1 cellular context compared by ENCODE assay signal in the genomic region with DNA sequence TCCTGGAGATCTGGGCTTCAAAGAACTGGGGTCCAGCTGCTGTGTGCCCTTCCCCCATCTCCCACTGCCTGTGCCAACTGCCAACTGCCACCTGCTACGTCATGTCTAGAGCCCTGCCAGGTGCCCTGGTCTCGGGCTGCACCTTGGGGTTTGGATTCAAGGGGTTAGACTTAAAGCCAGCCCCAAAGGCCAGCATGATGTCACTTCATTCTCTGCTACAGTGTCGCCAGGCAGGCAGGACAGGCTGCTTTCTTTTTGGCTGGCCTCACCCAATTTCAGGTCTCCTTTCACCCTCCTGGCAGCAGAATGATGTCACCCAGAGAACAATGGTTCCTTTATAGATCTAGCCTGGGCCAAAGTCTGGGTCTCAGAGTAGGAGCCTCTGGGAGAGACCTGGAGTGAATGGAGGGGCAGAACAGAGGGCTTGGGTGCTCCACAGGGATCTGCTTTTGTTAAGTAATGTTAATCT.
TF ChIP-seq lines count a peak whose summit lies in the region.

No MANE protein-coding gene starts in this region.

TF ChIP-seq in GM23338, 12 proteins besides CTCF, POLR2A, EP300 and RAD21 (continued from another document):
- TF ChIP-seq, protein P1, sequence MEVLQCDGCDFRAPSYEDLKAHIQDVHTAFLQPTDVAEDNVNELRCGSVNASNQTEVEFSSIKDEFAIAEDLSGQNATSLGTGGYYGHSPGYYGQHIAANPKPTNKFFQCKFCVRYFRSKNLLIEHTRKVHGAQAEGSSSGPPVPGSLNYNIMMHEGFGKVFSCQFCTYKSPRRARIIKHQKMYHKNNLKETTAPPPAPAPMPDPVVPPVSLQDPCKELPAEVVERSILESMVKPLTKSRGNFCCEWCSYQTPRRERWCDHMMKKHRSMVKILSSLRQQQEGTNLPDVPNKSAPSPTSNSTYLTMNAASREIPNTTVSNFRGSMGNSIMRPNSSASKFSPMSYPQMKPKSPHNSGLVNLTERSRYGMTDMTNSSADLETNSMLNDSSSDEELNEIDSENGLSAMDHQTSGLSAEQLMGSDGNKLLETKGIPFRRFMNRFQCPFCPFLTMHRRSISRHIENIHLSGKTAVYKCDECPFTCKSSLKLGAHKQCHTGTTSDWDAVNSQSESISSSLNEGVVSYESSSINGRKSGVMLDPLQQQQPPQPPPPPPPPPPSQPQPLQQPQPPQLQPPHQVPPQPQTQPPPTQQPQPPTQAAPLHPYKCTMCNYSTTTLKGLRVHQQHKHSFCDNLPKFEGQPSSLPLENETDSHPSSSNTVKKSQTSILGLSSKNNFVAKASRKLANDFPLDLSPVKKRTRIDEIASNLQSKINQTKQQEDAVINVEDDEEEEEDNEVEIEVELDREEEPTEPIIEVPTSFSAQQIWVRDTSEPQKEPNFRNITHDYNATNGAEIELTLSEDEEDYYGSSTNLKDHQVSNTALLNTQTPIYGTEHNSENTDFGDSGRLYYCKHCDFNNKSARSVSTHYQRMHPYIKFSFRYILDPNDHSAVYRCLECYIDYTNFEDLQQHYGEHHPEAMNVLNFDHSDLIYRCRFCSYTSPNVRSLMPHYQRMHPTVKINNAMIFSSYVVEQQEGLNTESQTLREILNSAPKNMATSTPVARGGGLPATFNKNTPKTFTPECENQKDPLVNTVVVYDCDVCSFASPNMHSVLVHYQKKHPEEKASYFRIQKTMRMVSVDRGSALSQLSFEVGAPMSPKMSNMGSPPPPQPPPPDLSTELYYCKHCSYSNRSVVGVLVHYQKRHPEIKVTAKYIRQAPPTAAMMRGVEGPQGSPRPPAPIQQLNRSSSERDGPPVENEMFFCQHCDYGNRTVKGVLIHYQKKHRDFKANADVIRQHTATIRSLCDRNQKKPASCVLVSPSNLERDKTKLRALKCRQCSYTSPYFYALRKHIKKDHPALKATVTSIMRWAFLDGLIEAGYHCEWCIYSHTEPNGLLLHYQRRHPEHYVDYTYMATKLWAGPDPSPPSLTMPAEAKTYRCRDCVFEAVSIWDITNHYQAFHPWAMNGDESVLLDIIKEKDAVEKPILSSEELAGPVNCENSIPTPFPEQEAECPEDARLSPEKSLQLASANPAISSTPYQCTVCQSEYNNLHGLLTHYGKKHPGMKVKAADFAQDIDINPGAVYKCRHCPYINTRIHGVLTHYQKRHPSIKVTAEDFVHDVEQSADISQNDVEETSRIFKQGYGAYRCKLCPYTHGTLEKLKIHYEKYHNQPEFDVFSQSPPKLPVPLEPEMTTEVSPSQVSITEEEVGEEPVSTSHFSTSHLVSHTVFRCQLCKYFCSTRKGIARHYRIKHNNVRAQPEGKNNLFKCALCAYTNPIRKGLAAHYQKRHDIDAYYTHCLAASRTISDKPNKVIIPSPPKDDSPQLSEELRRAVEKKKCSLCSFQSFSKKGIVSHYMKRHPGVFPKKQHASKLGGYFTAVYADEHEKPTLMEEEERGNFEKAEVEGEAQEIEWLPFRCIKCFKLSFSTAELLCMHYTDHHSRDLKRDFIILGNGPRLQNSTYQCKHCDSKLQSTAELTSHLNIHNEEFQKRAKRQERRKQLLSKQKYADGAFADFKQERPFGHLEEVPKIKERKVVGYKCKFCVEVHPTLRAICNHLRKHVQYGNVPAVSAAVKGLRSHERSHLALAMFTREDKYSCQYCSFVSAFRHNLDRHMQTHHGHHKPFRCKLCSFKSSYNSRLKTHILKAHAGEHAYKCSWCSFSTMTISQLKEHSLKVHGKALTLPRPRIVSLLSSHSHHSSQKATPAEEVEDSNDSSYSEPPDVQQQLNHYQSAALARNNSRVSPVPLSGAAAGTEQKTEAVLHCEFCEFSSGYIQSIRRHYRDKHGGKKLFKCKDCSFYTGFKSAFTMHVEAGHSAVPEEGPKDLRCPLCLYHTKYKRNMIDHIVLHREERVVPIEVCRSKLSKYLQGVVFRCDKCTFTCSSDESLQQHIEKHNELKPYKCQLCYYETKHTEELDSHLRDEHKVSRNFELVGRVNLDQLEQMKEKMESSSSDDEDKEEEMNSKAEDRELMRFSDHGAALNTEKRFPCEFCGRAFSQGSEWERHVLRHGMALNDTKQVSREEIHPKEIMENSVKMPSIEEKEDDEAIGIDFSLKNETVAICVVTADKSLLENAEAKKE (CRISPR knock-in tag; IDR thresholded peaks at IDR 0.05) = no peak
- TF ChIP-seq CREB1 (CRISPR knock-in tag; IDR thresholded peaks at IDR 0.05; ENCODE audit: low read depth) (no peak), JUNB (IDR thresholded peaks at IDR 0.05; ENCODE audit: unreplicated experiment) (no peak), STAT1 (IDR thresholded peaks at IDR 0.05; ENCODE audit: unreplicated experiment) (no peak), ZNF114 (CRISPR knock-in tag; IDR thresholded peaks at IDR 0.05) (no peak), EZH2phosphoT487 (IDR thresholded peaks at IDR 0.05; ENCODE audit: unreplicated experiment) (no peak)
- TF ChIP-seq, protein P2, sequence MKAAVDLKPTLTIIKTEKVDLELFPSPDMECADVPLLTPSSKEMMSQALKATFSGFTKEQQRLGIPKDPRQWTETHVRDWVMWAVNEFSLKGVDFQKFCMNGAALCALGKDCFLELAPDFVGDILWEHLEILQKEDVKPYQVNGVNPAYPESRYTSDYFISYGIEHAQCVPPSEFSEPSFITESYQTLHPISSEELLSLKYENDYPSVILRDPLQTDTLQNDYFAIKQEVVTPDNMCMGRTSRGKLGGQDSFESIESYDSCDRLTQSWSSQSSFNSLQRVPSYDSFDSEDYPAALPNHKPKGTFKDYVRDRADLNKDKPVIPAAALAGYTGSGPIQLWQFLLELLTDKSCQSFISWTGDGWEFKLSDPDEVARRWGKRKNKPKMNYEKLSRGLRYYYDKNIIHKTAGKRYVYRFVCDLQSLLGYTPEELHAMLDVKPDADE (IDR thresholded peaks at IDR 0.05) = no peak
